ENCODE assay signal across 8 cellular contexts in the genomic region with DNA sequence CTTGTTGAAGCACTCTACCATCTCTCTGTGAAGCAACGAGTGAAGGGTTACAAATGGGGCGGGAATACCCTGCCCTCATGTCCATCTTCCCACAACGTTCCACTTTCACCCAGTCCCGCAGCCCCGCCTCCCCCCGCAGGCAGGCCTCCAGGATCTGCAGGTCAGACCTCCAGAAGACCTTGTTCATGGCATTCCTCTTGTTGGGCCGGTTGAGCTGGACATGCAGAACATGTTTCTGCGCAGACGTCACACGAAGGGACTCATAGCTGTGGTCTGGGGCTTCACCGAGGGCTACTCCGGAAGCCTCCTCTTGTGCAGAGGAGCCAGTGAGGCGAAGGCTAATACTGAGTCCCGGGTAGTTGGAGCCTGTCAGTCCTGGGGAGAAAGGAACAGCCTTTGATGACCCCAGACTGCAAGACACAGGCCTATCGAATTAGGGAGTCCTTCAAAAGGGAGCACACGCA.
DNase-seq lines count a peak whose midpoint lies in the region; ATAC-seq and TF ChIP-seq lines count a peak whose summit lies in the region.

No MANE protein-coding gene starts in this region.

- peak overlapping the region; percentile 76 for H3K4me3 ChIP-seq in choroid plexus epithelial cell (ENCODE audit: low read depth, low read length)

- DNase-seq in DMS53 (lab: John Stamatoyannopoulos, UW) = peak; percentile 93
- peak; percentile 43 for DNase-seq in RPMI8226
- peak; percentile 99 for DNase-seq in choroid plexus epithelial cell (ENCODE audit: low read depth)
- peak; percentile 99 for DNase-seq in kidney tubule cell (ENCODE audit: low spot score)
- no peak for DNase-seq in midbrain (lab: John Stamatoyannopoulos, UW)

- peak; percentile 38 for ATAC-seq in GM19351 (IDR thresholded peaks at IDR 0.05; ENCODE audit: unreplicated experiment)
- peak; percentile 43 for ATAC-seq in HG03342 (IDR thresholded peaks at IDR 0.05; ENCODE audit: unreplicated experiment)
- ATAC-seq in stimulated activated memory B cell treated with anti-CD40 and anti-IgM and Interleukin-4, amounts not matched to agents 10 μg/mL and 1 μg/mL and 100 μg/mL, for 72 hours = peak; percentile 65

- no peaks in the 10 kb centered on the region for H3K27me3 Mint-ChIP-seq in stimulated activated memory B cell treated with anti-CD40 and anti-IgM and Interleukin-4, amounts not matched to agents 10 μg/mL and 1 μg/mL and 100 μg/mL, for 72 hours

- peak overlapping the region; percentile 97 for H3K4me3 Mint-ChIP-seq in stimulated activated memory B cell treated with anti-CD40 and anti-IgM and Interleukin-4, amounts not matched to agents 10 μg/mL and 1 μg/mL and 100 μg/mL, for 72 hours

- H3K27ac Mint-ChIP-seq in stimulated activated memory B cell treated with anti-CD40 and anti-IgM and Interleukin-4, amounts not matched to agents 10 μg/mL and 1 μg/mL and 100 μg/mL, for 72 hours = peak overlapping the region; percentile 99

- H3K4me1 Mint-ChIP-seq in stimulated activated memory B cell treated with anti-CD40 and anti-IgM and Interleukin-4, amounts not matched to agents 10 μg/mL and 1 μg/mL and 100 μg/mL, for 72 hours = peaks cover 44% of the 10 kb centered on the region

- peaks cover 40% of the 10 kb centered on the region for H3K36me3 Mint-ChIP-seq in stimulated activated memory B cell treated with anti-CD40 and anti-IgM and Interleukin-4, amounts not matched to agents 10 μg/mL and 1 μg/mL and 100 μg/mL, for 72 hours

- no peaks in the 10 kb centered on the region for H3K9me3 Mint-ChIP-seq in stimulated activated memory B cell treated with anti-CD40 and anti-IgM and Interleukin-4, amounts not matched to agents 10 μg/mL and 1 μg/mL and 100 μg/mL, for 72 hours

- no peak for TF ChIP-seq CTCF in choroid plexus epithelial cell (conservative IDR thresholded peaks at IDR 0.05; ENCODE audit: low read depth, low read length)
